29 cellular contexts compared by ENCODE assay signal in genomic region chr12:103656291-103656690, GRCh38.
"Had no signal": no experiment of that assay in that cellular context is flagged by ENCODE, and none has a peak within 500 bp of the region (broad histone marks: within the 10 kb centered on the region; RNA-seq: fewer than 3 reads in every experiment).

No MANE protein-coding gene starts in this region.

- H3K4me1 ChIP-seq: suprapubic skin, testis, tibial artery, tibial nerve, upper lobe of left lung, upper lobe of right lung, uterus had no signal

- H3K4me1 Mint-ChIP-seq: stimulated activated effector memory CD8-positive, alpha-beta T cell treated with anti-CD3 and anti-CD28 coated beads, Interleukin-12 subunit alpha, Interleukin-12 subunit beta, amount 100 ng/mL, for 72 hours; stimulated activated memory B cell treated with anti-CD40 and anti-IgM and Interleukin-4, amounts not matched to agents 10 μg/mL and 1 μg/mL and 100 μg/mL, for 72 hours; stimulated activated naive B cell treated with anti-CD40 and anti-IgM and Interleukin-4, amounts not matched to agents 10 μg/mL and 1 μg/mL and 100 μg/mL, for 72 hours had no signal

- FAIRE-seq: urothelium cell line had no signal

- DNase-seq: stimulated activated CD4-positive, alpha-beta T cell treated with anti-CD3 and anti-CD28 coated beads, Interleukin-2, amount 100 ng/mL, for 48 hours; stimulated activated CD4-positive, alpha-beta T cell treated with anti-CD3 and anti-CD28 coated beads, Interleukin-4, amount 100 ng/mL, for 1 hour; stimulated activated CD4-positive, alpha-beta T cell treated with anti-CD3 and anti-CD28 coated beads, Interleukin-4, amount 100 ng/mL, for 24 hours; stimulated activated CD4-positive, alpha-beta T cell treated with anti-CD3 and anti-CD28 coated beads, Interleukin-4, amount 100 ng/mL, for 4 hours; stimulated activated CD8-positive, alpha-beta memory T cell treated with anti-CD3 and anti-CD28 coated beads, Interleukin-4, amount 100 ng/mL, for 48 hours; stimulated activated naive B cell treated with anti-CD40 and anti-IgM and Interleukin-4, amounts not matched to agents 10 μg/mL and 1 μg/mL and 100 μg/mL, for 72 hours; stimulated activated naive CD4-positive, alpha-beta T cell; stimulated activated naive CD4-positive, alpha-beta T cell treated with Interleukin-2 at 50 U/mL for 16 hours; stimulated activated naive CD8-positive, alpha-beta T cell treated with anti-CD3 and anti-CD28 coated beads, Interleukin-15, amount 100 ng/mL, for 72 hours; stimulated activated naive CD8-positive, alpha-beta T cell treated with anti-CD3 and anti-CD28 coated beads, Interleukin-15, Interleukin-2, amounts not matched to agents 100 U/mL and 50 U/mL, for 24 hours; stomach; substantia nigra; testis; thyroid gland; tibial artery; transverse colon; trophoblast cell; upper lobe of left lung; upper lobe of right lung; uterus had no signal

- H3K4me3 ChIP-seq: stomach, suprapubic skin, testis, thoracic aorta, thyroid gland, tibial artery, transverse colon, upper lobe of left lung, upper lobe of right lung, uterus, vagina had no signal

- H3K36me3 Mint-ChIP-seq: stimulated activated memory B cell treated with anti-CD40 and anti-IgM and Interleukin-4, amounts not matched to agents 10 μg/mL and 1 μg/mL and 100 μg/mL, for 72 hours; stimulated activated naive B cell treated with anti-CD40 and anti-IgM and Interleukin-4, amounts not matched to agents 10 μg/mL and 1 μg/mL and 100 μg/mL, for 72 hours; type B pancreatic cell had no signal

- H3K36me3 ChIP-seq: stomach, suprapubic skin, thoracic aorta, thyroid gland, tibial artery, tibial nerve, transverse colon, upper lobe of left lung, upper lobe of right lung, uterus, vagina had no signal

- H3K9me3 Mint-ChIP-seq: type B pancreatic cell had no signal

- H3K4me3 Mint-ChIP-seq: stimulated activated effector memory CD8-positive, alpha-beta T cell treated with anti-CD3 and anti-CD28 coated beads, Interleukin-12 subunit alpha, Interleukin-12 subunit beta, amount 100 ng/mL, for 72 hours; stimulated activated memory B cell treated with anti-CD40 and anti-IgM and Interleukin-4, amounts not matched to agents 10 μg/mL and 1 μg/mL and 100 μg/mL, for 72 hours; stimulated activated naive B cell treated with anti-CD40 and anti-IgM and Interleukin-4, amounts not matched to agents 10 μg/mL and 1 μg/mL and 100 μg/mL, for 72 hours; stimulated activated naive CD8-positive, alpha-beta T cell treated with anti-CD3 and anti-CD28 coated beads, Interleukin-15, amount 100 ng/mL, for 72 hours; stimulated activated naive CD8-positive, alpha-beta T cell treated with anti-CD3 and anti-CD28 coated beads, Interleukin-15, Interleukin-2, amounts not matched to agents 100 ng/mL and 50 ng/mL, for 24 hours; type B pancreatic cell had no signal

- H3K27me3 ChIP-seq: testis, thyroid gland, tibial nerve, transverse colon, upper lobe of left lung, uterus, vagina had no signal

- H3K9me3 ChIP-seq: stomach, suprapubic skin, testis, thoracic aorta, thyroid gland, tibial artery, tibial nerve, transverse colon, upper lobe of left lung, upper lobe of right lung, uterus, vagina had no signal

- H3K27ac Mint-ChIP-seq: stimulated activated effector memory CD8-positive, alpha-beta T cell treated with anti-CD3 and anti-CD28 coated beads, Interleukin-12 subunit alpha, Interleukin-12 subunit beta, amount 100 ng/mL, for 72 hours; stimulated activated memory B cell treated with anti-CD40 and anti-IgM and Interleukin-4, amounts not matched to agents 10 μg/mL and 1 μg/mL and 100 μg/mL, for 72 hours; stimulated activated naive B cell treated with anti-CD40 and anti-IgM and Interleukin-4, amounts not matched to agents 10 μg/mL and 1 μg/mL and 100 μg/mL, for 72 hours; stimulated activated naive CD8-positive, alpha-beta T cell treated with anti-CD3 and anti-CD28 coated beads, Interleukin-15, amount 100 ng/mL, for 72 hours; stimulated activated naive CD8-positive, alpha-beta T cell treated with anti-CD3 and anti-CD28 coated beads, Interleukin-15, Interleukin-2, amounts not matched to agents 100 ng/mL and 50 ng/mL, for 24 hours; type B pancreatic cell had no signal

- H3K27me3 Mint-ChIP-seq: stimulated activated naive CD8-positive, alpha-beta T cell treated with anti-CD3 and anti-CD28 coated beads, Interleukin-15, amount 100 ng/mL, for 72 hours had no signal

- ATAC-seq: stimulated activated effector memory CD8-positive, alpha-beta T cell treated with anti-CD3 and anti-CD28 coated beads, Interleukin-12 subunit alpha, Interleukin-12 subunit beta, amount 100 ng/mL, for 72 hours; stimulated activated memory B cell treated with anti-CD40 and anti-IgM and Interleukin-4, amounts not matched to agents 10 μg/mL and 1 μg/mL and 100 μg/mL, for 72 hours; stimulated activated naive B cell treated with anti-CD40 and anti-IgM and Interleukin-4, amounts not matched to agents 10 μg/mL and 1 μg/mL and 100 μg/mL, for 72 hours; stimulated activated naive CD8-positive, alpha-beta T cell treated with anti-CD3 and anti-CD28 coated beads, Interleukin-15, amount 100 ng/mL, for 72 hours; stimulated activated naive CD8-positive, alpha-beta T cell treated with anti-CD3 and anti-CD28 coated beads, Interleukin-15, Interleukin-2, amounts not matched to agents 100 U/mL and 50 U/mL, for 24 hours; upper lobe of right lung had no signal

- H3K27ac ChIP-seq: stomach, suprapubic skin, testis, thoracic aorta, thyroid gland, tibial artery, tibial nerve, upper lobe of left lung, upper lobe of right lung, uterus, vagina had no signal
